In genomic region chr4:7358100-7358735, GRCh38 we compare ENCODE assay signal across 11 cellular contexts.
DNase-seq lines count a peak whose midpoint lies in the region; ATAC-seq, FAIRE-seq and TF ChIP-seq lines count a peak whose summit lies in the region.
"Had no signal": no experiment of that assay in that cellular context is flagged by ENCODE, and none has a peak within 500 bp of the region (broad histone marks: within the 10 kb centered on the region; RNA-seq: fewer than 3 reads in every experiment).

No MANE protein-coding gene starts in this region.

- H3K36me3 Mint-ChIP-seq in mesothelial cell of epicardium, result no peaks in the 10 kb centered on the region
- H3K36me3 Mint-ChIP-seq: activated naive CD8-positive, alpha-beta T cell had no signal

- H3K9me3 Mint-ChIP-seq in mesothelial cell of epicardium, result no peaks in the 10 kb centered on the region

- no peak overlapping the region for H3K27ac Mint-ChIP-seq in mesothelial cell of epicardium
- H3K27ac Mint-ChIP-seq: activated naive CD8-positive, alpha-beta T cell; B cell had no signal

- DNase-seq in NCI-H2171 treated with DMSO at 0.1 percent for 48 hours (lab: John Stamatoyannopoulos, UW), result peak; percentile 53
- DNase-seq in NCI-H2171 (lab: John Stamatoyannopoulos, UW), result no peak
- DNase-seq in astrocyte of the cerebellum (ENCODE audit: low read depth), result peak; percentile 65
- peak; percentile 84 for DNase-seq in islet precursor cell
- peak; percentile 74 for DNase-seq in urothelium cell line (ENCODE audit: low spot score)
- DNase-seq in COLO668 (lab: John Stamatoyannopoulos, UW; ENCODE audit: unreplicated experiment), result no peak
- no peak for DNase-seq in mesothelial cell of epicardium (ENCODE audit: low spot score in 2 of 2, unreplicated experiment in 2 of 2)

- TF ChIP-seq CTCF in astrocyte of the cerebellum (IDR thresholded peaks at IDR 0.05; ENCODE audit: low read depth, low read length, missing control alignments), result no peak
- no peak for TF ChIP-seq CTCF in mesothelial cell of epicardium (IDR thresholded peaks at IDR 0.05; ENCODE audit: unreplicated experiment)

- FAIRE-seq in urothelium cell line (lab: Jason Lieb, UNC), result no peak

- ATAC-seq in GM18868 (IDR thresholded peaks at IDR 0.05; ENCODE audit: unreplicated experiment), result no peak

- in situ Hi-C loops in astrocyte of the cerebellum (cut with HindIII; ENCODE audit: low sequenced_read_pairs), result no loop called here

- no peaks in the 10 kb centered on the region for H3K4me1 Mint-ChIP-seq in mesothelial cell of epicardium
- H3K4me1 Mint-ChIP-seq: B cell had no signal

- no peak overlapping the region for H3K4me3 Mint-ChIP-seq in mesothelial cell of epicardium
- H3K4me3 Mint-ChIP-seq: activated naive CD8-positive, alpha-beta T cell; B cell had no signal

- no peaks in the 10 kb centered on the region for H3K27me3 Mint-ChIP-seq in mesothelial cell of epicardium (ENCODE audit: low read depth)
- H3K27me3 Mint-ChIP-seq: B cell had no signal

- H3K4me3 ChIP-seq in astrocyte of the cerebellum (ENCODE audit: low read depth, low read length), result no peak overlapping the region
- H3K4me3 ChIP-seq: SK-N-MC had no signal

Comparison
In these comparisons a context has a peak if more than half of its experiments do, and no peak if none do; other contexts are left out.
1. DNase-seq: peak in NCI-H2171 treated with DMSO at 0.1 percent for 48 hours (single experiment), astrocyte of the cerebellum (single experiment), islet precursor cell (single experiment) and urothelium cell line (single experiment); none in NCI-H2171 (single experiment), COLO668 (single experiment) and mesothelial cell of epicardium (0 of 2).